23 cellular contexts compared by ENCODE assay signal in genomic region chr4:81527115-81527514, GRCh38. TPM values are rescaled to one million over a fixed set of nuclear protein-coding genes. Genes with fewer than 3 reads are reported as not detected.
"Had no signal": no experiment of that assay in that cellular context is flagged by ENCODE, and none has a peak within 500 bp of the region (broad histone marks: within the 10 kb centered on the region; RNA-seq: fewer than 3 reads in every experiment).

No MANE protein-coding gene starts in this region.

- ATAC-seq: activated CD8-positive, alpha-beta T cell treated with anti-CD3 and anti-CD28 coated beads, Interleukin-2, amount 10 ng/mL, durations not matched to agents 7 days and 5 days; body of pancreas; esophagus mucosa; stimulated activated naive B cell treated with anti-CD40 and anti-IgM and Interleukin-4, amounts not matched to agents 10 μg/mL and 1 μg/mL and 100 μg/mL, for 72 hours had no signal

- H3K36me3 ChIP-seq: cardiac muscle cell, sigmoid colon had no signal

- DNase-seq: activated CD4-positive, alpha-beta T cell treated with anti-CD3 and anti-CD28 coated beads for 1 hour; activated CD4-positive, alpha-beta T cell treated with anti-CD3 and anti-CD28 coated beads, Interleukin-2, amount 50 U/mL, for 1 hour; activated CD8-positive, alpha-beta T cell treated with anti-CD3 and anti-CD28 coated beads, Interleukin-2, amount 10 ng/mL, durations not matched to agents 7 days and 5 days; activated gamma-delta T cell; activated naive CD4-positive, alpha-beta T cell treated with anti-CD3 and anti-CD28 coated beads, Interleukin-2, amount 50 U/mL, for 16 hours; body of pancreas; effector memory CD4-positive, alpha-beta T cell; foreskin melanocyte; naive B cell; occipital lobe; sigmoid colon; stimulated activated CD4-positive, alpha-beta T cell treated with anti-CD3 and anti-CD28 coated beads, Interleukin-15, amount 100 ng/mL, for 24 hours; stimulated activated CD8-positive, alpha-beta memory T cell treated with anti-CD3 and anti-CD28 coated beads, Interleukin-4, amount 100 ng/mL, for 48 hours; stimulated activated naive B cell treated with anti-CD40 and anti-IgM and Interleukin-4, amounts not matched to agents 10 μg/mL and 1 μg/mL and 100 μg/mL, for 72 hours; T-helper 1 cell; T-helper 9 cell; testis had no signal

- H3K4me2 ChIP-seq: smooth muscle cell had no signal

- H3K27ac ChIP-seq: body of pancreas, cardiac muscle cell, sigmoid colon, testis had no signal

- H3K4me1 ChIP-seq: body of pancreas, testis had no signal

- H3K9me3 ChIP-seq: body of pancreas had no signal

- H3K4me3 ChIP-seq: body of pancreas, cardiac muscle cell, sigmoid colon, smooth muscle cell, testis had no signal

- FAIRE-seq: colon, endothelial cell of umbilical vein, keratinocyte had no signal

- H3K27me3 ChIP-seq: body of pancreas, cardiac muscle cell, sigmoid colon, testis had no signal

RNA-seq across cellular contexts. Expression of gene RASGEF1B, which starts 55.4 kb away (rescaled TPM):
- total RNA-seq: endothelial cell of umbilical vein had no signal
- polyA plus RNA-seq: endothelial cell of umbilical vein had no signal
